In genomic region chr7:8003077-8003476, GRCh38 we compare ENCODE assay signal across 18 cellular contexts.
"Had no signal": no experiment of that assay in that cellular context is flagged by ENCODE, and none has a peak within 500 bp of the region (broad histone marks: within the 10 kb centered on the region; RNA-seq: fewer than 3 reads in every experiment).

No MANE protein-coding gene starts in this region.

- H3K9me3 ChIP-seq: gastrocnemius medialis had no signal

- H3K4me3 ChIP-seq: gastrocnemius medialis, left lung, spleen had no signal

- H3K27ac ChIP-seq: gastrocnemius medialis, left lung, spleen had no signal

- DNase-seq: activated CD4-positive, alpha-beta T cell treated with anti-CD3 and anti-CD28 coated beads, Interleukin-2, amount 10 ng/mL, durations not matched to agents 7 days and 5 days; activated CD4-positive, CD25-positive, alpha-beta regulatory T cell; activated CD8-positive, alpha-beta memory T cell treated with anti-CD3 and anti-CD28 coated beads, Interleukin-2, amount 50 U/mL, for 48 hours; activated CD8-positive, alpha-beta T cell treated with anti-CD3 and anti-CD28 coated beads, Interleukin-2, amount 10 ng/mL, durations not matched to agents 7 days and 5 days; activated effector memory CD4-positive, alpha-beta T cell treated with Interleukin-2 at 50 U/mL for 16 hours; activated naive CD4-positive, alpha-beta T cell treated with anti-CD3 and anti-CD28 coated beads, Interleukin-2, amount 50 U/mL, for 16 hours; activated T-cell treated with anti-CD3 and anti-CD28 coated beads, Interleukin-2, amount 50 U/mL, for 48 hours; cerebellar nuclear complex; cortex of kidney; gastrocnemius medialis; head of caudate nucleus; left lung; midbrain; retina; spleen; stimulated activated CD4-positive, alpha-beta T cell treated with anti-CD3 and anti-CD28 coated beads, Interleukin-4, amount 100 ng/mL, for 4 hours; T-helper 9 cell had no signal

- H3K27me3 Mint-ChIP-seq: activated CD4-positive, alpha-beta T cell treated with anti-CD3 and anti-CD28 coated beads, Interleukin-2, amount 10 ng/mL, durations not matched to agents 7 days and 5 days; stimulated activated memory B cell treated with anti-CD40 and anti-IgM and Interleukin-4, amounts not matched to agents 10 μg/mL and 1 μg/mL and 100 μg/mL, for 72 hours had no signal

- H3K4me1 ChIP-seq: left lung had no signal

- H3K27ac Mint-ChIP-seq: activated CD4-positive, alpha-beta T cell treated with anti-CD3 and anti-CD28 coated beads, Interleukin-2, amount 10 ng/mL, durations not matched to agents 7 days and 5 days; activated CD8-positive, alpha-beta T cell treated with anti-CD3 and anti-CD28 coated beads, Interleukin-2, amount 10 ng/mL, durations not matched to agents 7 days and 5 days; stimulated activated memory B cell treated with anti-CD40 and anti-IgM and Interleukin-4, amounts not matched to agents 10 μg/mL and 1 μg/mL and 100 μg/mL, for 72 hours had no signal

- H3K4me3 Mint-ChIP-seq: activated CD4-positive, alpha-beta T cell treated with anti-CD3 and anti-CD28 coated beads, Interleukin-2, amount 10 ng/mL, durations not matched to agents 7 days and 5 days; activated CD8-positive, alpha-beta T cell treated with anti-CD3 and anti-CD28 coated beads, Interleukin-2, amount 10 ng/mL, durations not matched to agents 7 days and 5 days; stimulated activated memory B cell treated with anti-CD40 and anti-IgM and Interleukin-4, amounts not matched to agents 10 μg/mL and 1 μg/mL and 100 μg/mL, for 72 hours had no signal

- ATAC-seq: activated CD8-positive, alpha-beta T cell treated with anti-CD3 and anti-CD28 coated beads, Interleukin-2, amount 10 ng/mL, durations not matched to agents 7 days and 5 days; gastrocnemius medialis; left lung; stimulated activated memory B cell treated with anti-CD40 and anti-IgM and Interleukin-4, amounts not matched to agents 10 μg/mL and 1 μg/mL and 100 μg/mL, for 72 hours had no signal

- H3K27me3 ChIP-seq: gastrocnemius medialis, left lung, spleen had no signal
